Comparison of ENCODE assay signal across 24 cellular contexts in genomic region chr3:66729685-66730393, GRCh38.
A peak's percentile ranks its signal among the peaks of the same experiment; 100 is the strongest.
DNase-seq lines count a peak whose midpoint lies in the region; ATAC-seq and TF ChIP-seq lines count a peak whose summit lies in the region.
"Had no signal": no experiment of that assay in that cellular context is flagged by ENCODE, and none has a peak within 500 bp of the region (broad histone marks: within the 10 kb centered on the region; RNA-seq: fewer than 3 reads in every experiment).

No MANE protein-coding gene starts in this region.

- in situ Hi-C loops in mammary epithelial cell (cut with MboI; ENCODE audit: low sequenced_read_pairs in 2 of 2): no loop called here

- H3K4me1 ChIP-seq in mammary epithelial cell (ENCODE audit: insufficient read depth, low read length) (no peaks in the 10 kb centered on the region), left lung (no peaks in the 10 kb centered on the region), trophoblast cell (ENCODE audit: control insufficient read depth in 1 of 2, insufficient read depth in 2 of 2, low read length in 2 of 2) (no peaks in the 10 kb centered on the region), upper lobe of right lung (peaks cover 7% of the 10 kb centered on the region), Karpas-422 (ENCODE audit: low read length) (no peaks in the 10 kb centered on the region; the same call in 1 of the 2 replicates)
- H3K4me1 ChIP-seq: BLaER1 treated with 17β-estradiol and CSF1 and Interleukin-3, amounts not matched to agents 10 nM and 100 nM; Caco-2; HAP-1 had no signal

- H3K14ac ChIP-seq in trophoblast cell (ENCODE audit: low read length): no peak overlapping the region

- H3K27me3 Mint-ChIP-seq in MCF 10A (ENCODE audit: insufficient read depth, unreplicated experiment): no peaks in the 10 kb centered on the region

- no peaks in the 10 kb centered on the region for H3K79me1 ChIP-seq in trophoblast cell (ENCODE audit: low read length)

- H2BK120ac ChIP-seq in trophoblast cell (ENCODE audit: insufficient read depth, low read length, poor library complexity): no peak overlapping the region

- CTCF ChIA-PET in MCF 10A (lab: Yijun Ruan, JAX): interaction anchor here (0.7 kb wide), 1 partner anchor 25 kb away, joined by 3 read pairs; no protein-coding TSS in a partner anchor
- CTCF ChIA-PET in mammary epithelial cell (lab: Charles Lee; ENCODE audit: low non-redundant PET): no interaction called here

- peak overlapping the region; percentile 19 for H3K27ac Mint-ChIP-seq in MCF 10A (ENCODE audit: low read depth, unreplicated experiment)
- H3K27ac Mint-ChIP-seq: HFFc6 had no signal

- no peak overlapping the region for H2AFZ ChIP-seq in mammary epithelial cell (ENCODE audit: low read depth, low read length)
- H2AFZ ChIP-seq in trophoblast cell (ENCODE audit: insufficient read depth, low read length, poor library complexity): no peak overlapping the region
- no peak overlapping the region for H2AFZ ChIP-seq in Karpas-422 (ENCODE audit: low read length)

- H3K36me3 Mint-ChIP-seq in MCF 10A (ENCODE audit: insufficient read depth, unreplicated experiment): no peaks in the 10 kb centered on the region
- H3K36me3 Mint-ChIP-seq: CD4-positive, alpha-beta memory T cell had no signal

- no peak overlapping the region for H2BK12ac ChIP-seq in trophoblast cell (ENCODE audit: low read length)

- no peak overlapping the region for H2BK5ac ChIP-seq in trophoblast cell (ENCODE audit: low read depth, low read length, poor library complexity)

- no peak overlapping the region for H4K8ac ChIP-seq in trophoblast cell (ENCODE audit: low read depth, low read length)

- no peak overlapping the region for H3K18ac ChIP-seq in trophoblast cell (ENCODE audit: low read length)

- POLR2A ChIA-PET in MCF 10A (lab: Yijun Ruan, JAX): no interaction called here

- no TSS peak for BruUV-seq in MCF 10A (replicated peaks; lab: Mats Ljungman, UMichigan)
- BruUV-seq in mammary epithelial cell (replicated peaks; lab: Mats Ljungman, UMichigan): no TSS peak

- DNase-seq in MCF 10A (ENCODE audit: unreplicated experiment) (no peak), mammary epithelial cell (no peak), left lung (no peak), trophoblast cell (peak; percentile 20 to 83), upper lobe of right lung (no peak), NCI-H2227 treated with DMSO at 0.1 percent for 48 hours (lab: John Stamatoyannopoulos, UW) (no peak), Karpas-422 (no peak), activated T-cell treated with anti-CD3 and anti-CD28 coated beads for 4 hours (no peak)
- DNase-seq: AML-193; Caco-2; CD4-positive, alpha-beta memory T cell; DMS79 treated with DMSO at 0.1 percent for 48 hours; GF-D8; GOT3; HFFc6; NCI-H1105 treated with DMSO at 0.1 percent for 48 hours; NCI-H146; NCI-H1930; NCI-H526 treated with DMSO at 0.1 percent for 48 hours; SIG-M5; SW 1271 had no signal

- no peak overlapping the region for H2AK5ac ChIP-seq in trophoblast cell (ENCODE audit: low read length)

- H3K36me3 ChIP-seq in mammary epithelial cell (ENCODE audit: insufficient read depth, low read length) (no peaks in the 10 kb centered on the region), left lung (no peaks in the 10 kb centered on the region), trophoblast cell (ENCODE audit: control insufficient read depth in 1 of 2, insufficient read depth in 2 of 2, low read length in 2 of 2) (no peaks in the 10 kb centered on the region), upper lobe of right lung (no peaks in the 10 kb centered on the region), Karpas-422 (ENCODE audit: insufficient read depth, low read length) (no peaks in the 10 kb centered on the region)
- H3K36me3 ChIP-seq: BLaER1 treated with 17β-estradiol and CSF1 and Interleukin-3, amounts not matched to agents 10 nM and 100 nM; HAP-1 had no signal

- TF ChIP-seq CTCF in MCF 10A (IDR thresholded peaks at IDR 0.05; ENCODE audit: unreplicated experiment) (no peak), mammary epithelial cell (conservative IDR thresholded peaks at IDR 0.05 in 1 of 2, IDR thresholded peaks at IDR 0.05 in 1 of 2; ENCODE audit: extremely low read depth in 1 of 2, insufficient read depth in 1 of 2, low read depth in 1 of 2, low read length in 2 of 2) (no peak), left lung (IDR thresholded peaks at IDR 0.05) (no peak), upper lobe of right lung (IDR thresholded peaks at IDR 0.05) (no peak)

- H3K9ac ChIP-seq in mammary epithelial cell (ENCODE audit: insufficient read depth, low read length): no peak overlapping the region
- no peak overlapping the region for H3K9ac ChIP-seq in trophoblast cell (ENCODE audit: low read length)
- no peak overlapping the region for H3K9ac ChIP-seq in Karpas-422 (ENCODE audit: low read length)
- H3K9ac ChIP-seq: BLaER1 treated with 17β-estradiol and CSF1 and Interleukin-3, amounts not matched to agents 10 nM and 100 nM had no signal

- no peak overlapping the region for H3K4me2 ChIP-seq in mammary epithelial cell (ENCODE audit: insufficient read depth, low read depth, low read length)
- no peak overlapping the region for H3K4me2 ChIP-seq in trophoblast cell (ENCODE audit: low read length)
- H3K4me2 ChIP-seq in Karpas-422 (ENCODE audit: low read depth, low read length, poor library complexity, severe bottlenecking): no peak overlapping the region
- H3K4me2 ChIP-seq: BLaER1 treated with 17β-estradiol and CSF1 and Interleukin-3, amounts not matched to agents 10 nM and 100 nM had no signal

- H3K27ac ChIP-seq in mammary epithelial cell (ENCODE audit: insufficient read depth, low read depth, low read length): no peak overlapping the region
- no peak overlapping the region for H3K27ac ChIP-seq in left lung
- H3K27ac ChIP-seq in trophoblast cell (ENCODE audit: low read depth, low read length): no peak overlapping the region
- H3K27ac ChIP-seq in upper lobe of right lung: no peak overlapping the region
- no peak overlapping the region for H3K27ac ChIP-seq in Karpas-422 (ENCODE audit: low read length)
- H3K27ac ChIP-seq: BLaER1 treated with 17β-estradiol and CSF1 and Interleukin-3, amounts not matched to agents 10 nM and 100 nM; SK-N-MC had no signal

- ATAC-seq in left lung (peak; percentile 86), upper lobe of right lung (peak; percentile 81)

- 51% methylated on average over 2 of the region's 2 CpGs for WGBS in mammary epithelial cell (ENCODE audit: low coverage, missing lambda C conversion rate)
- no CpG with 5 or more reads among the region's 2 CpGs for WGBS in trophoblast cell (ENCODE audit: extremely low coverage, insufficient coverage, insufficient read length)

- H3K9me3 Mint-ChIP-seq in MCF 10A (ENCODE audit: unreplicated experiment): no peaks in the 10 kb centered on the region
- H3K9me3 Mint-ChIP-seq: HFFc6 had no signal

- no peak overlapping the region for H3K4ac ChIP-seq in trophoblast cell (ENCODE audit: low read depth, low read length)

- no peak overlapping the region for H3K4me3 Mint-ChIP-seq in MCF 10A (ENCODE audit: unreplicated experiment)
- H3K4me3 Mint-ChIP-seq: CD4-positive, alpha-beta memory T cell; HFFc6 had no signal

- H3K9me3 ChIP-seq in mammary epithelial cell (replicated peaks; ENCODE audit: insufficient read depth, low read length) (no peaks in the 10 kb centered on the region), left lung (no peaks in the 10 kb centered on the region), trophoblast cell (ENCODE audit: insufficient read depth, low read depth, low read length) (no peaks in the 10 kb centered on the region), upper lobe of right lung (no peaks in the 10 kb centered on the region), Karpas-422 (ENCODE audit: low read length) (no peaks in the 10 kb centered on the region)
- H3K9me3 ChIP-seq: Caco-2, HAP-1 had no signal

- H4K20me1 ChIP-seq in mammary epithelial cell (ENCODE audit: insufficient read depth, low read length) (no peaks in the 10 kb centered on the region), Karpas-422 (ENCODE audit: insufficient read depth, low read depth, low read length) (no peaks in the 10 kb centered on the region)
- H4K20me1 ChIP-seq: BLaER1 treated with 17β-estradiol and CSF1 and Interleukin-3, amounts not matched to agents 10 nM and 100 nM had no signal

- H3K9me2 ChIP-seq in Karpas-422 (replicated peaks; ENCODE audit: insufficient read depth, low read length): no peaks in the 10 kb centered on the region

- dilution Hi-C loops in mammary epithelial cell (cut with HindIII; ENCODE audit: low sequenced_read_pairs): no loop called here

- no peak overlapping the region for H3K4me3 ChIP-seq in mammary epithelial cell (replicated peaks in 1 of 3; ENCODE audit: insufficient read depth in 1 of 3, low read depth in 2 of 3, low read length in 3 of 3)
- no peak overlapping the region for H3K4me3 ChIP-seq in left lung
- H3K4me3 ChIP-seq in trophoblast cell (ENCODE audit: low read depth, low read length): no peak overlapping the region
- H3K4me3 ChIP-seq in upper lobe of right lung: no peak overlapping the region
- no peak overlapping the region for H3K4me3 ChIP-seq in Karpas-422 (ENCODE audit: low read length)
- H3K4me3 ChIP-seq: BLaER1 treated with 17β-estradiol and CSF1 and Interleukin-3, amounts not matched to agents 10 nM and 100 nM; HAP-1; SK-N-MC had no signal

- no peaks in the 10 kb centered on the region for H3K79me2 ChIP-seq in mammary epithelial cell (ENCODE audit: insufficient read depth, low read length)
- H3K79me2 ChIP-seq in trophoblast cell (ENCODE audit: control insufficient read depth, insufficient read depth, low read length, poor library complexity): no peaks in the 10 kb centered on the region
- no peaks in the 10 kb centered on the region for H3K79me2 ChIP-seq in Karpas-422 (ENCODE audit: low read length)

- no peak overlapping the region for H4K12ac ChIP-seq in trophoblast cell (ENCODE audit: low read depth, low read length)

- no peak overlapping the region for H4K91ac ChIP-seq in trophoblast cell (ENCODE audit: low read depth, low read length)

- peaks cover 14% of the 10 kb centered on the region for H3K4me1 Mint-ChIP-seq in MCF 10A (ENCODE audit: insufficient read depth, unreplicated experiment)
- H3K4me1 Mint-ChIP-seq: CD4-positive, alpha-beta memory T cell had no signal

- intact Hi-C loops in MCF 10A (cut with micrococcal nuclease) (no loop called here), mammary epithelial cell (cut with micrococcal nuclease) (no loop called here), left lung (cut with DNase I) (no loop called here), upper lobe of right lung (cut with DNase I) (no loop called here)

- H3K23ac ChIP-seq in trophoblast cell (ENCODE audit: low read length): no peak overlapping the region

- no peaks in the 10 kb centered on the region for H3K27me3 ChIP-seq in mammary epithelial cell (ENCODE audit: insufficient read depth, low read length)
- H3K27me3 ChIP-seq in left lung: no peaks in the 10 kb centered on the region
- H3K27me3 ChIP-seq in trophoblast cell (ENCODE audit: insufficient read depth, low read length): no peaks in the 10 kb centered on the region
- no peaks in the 10 kb centered on the region for H3K27me3 ChIP-seq in upper lobe of right lung
- H3K27me3 ChIP-seq in Karpas-422 (ENCODE audit: low read length): no peaks in the 10 kb centered on the region
- H3K27me3 ChIP-seq: BLaER1 treated with 17β-estradiol and CSF1 and Interleukin-3, amounts not matched to agents 10 nM and 100 nM had no signal

Comparison
In these comparisons a context has a peak if more than half of its experiments do, and no peak if none do; other contexts are left out.
1. DNase-seq: peak in trophoblast cell (2 of 2); none in MCF 10A (single experiment), mammary epithelial cell (single experiment), left lung (0 of 2), upper lobe of right lung (single experiment), NCI-H2227 treated with DMSO at 0.1 percent for 48 hours (single experiment), Karpas-422 (single experiment) and activated T-cell treated with anti-CD3 and anti-CD28 coated beads for 4 hours (single experiment).